Comparison of ENCODE assay signal across 1 cellular context in genomic region chr20:63624486-63624885, GRCh38.
A peak's percentile ranks its signal among the peaks of the same experiment; 100 is the strongest.
TF ChIP-seq lines count a peak whose summit lies in the region.

No MANE protein-coding gene starts in this region.

TF ChIP-seq in H1, 55 proteins besides CTCF, POLR2A, EP300 and RAD21:
- peak; percentile 97 for TF ChIP-seq CEBPB (IDR thresholded peaks at IDR 0.05; ENCODE audit: low read depth, low read length)
- TF ChIP-seq SIX5 (IDR thresholded peaks at IDR 0.05; ENCODE audit: low read depth, low read length) = no peak
- TF ChIP-seq, protein P1, sequence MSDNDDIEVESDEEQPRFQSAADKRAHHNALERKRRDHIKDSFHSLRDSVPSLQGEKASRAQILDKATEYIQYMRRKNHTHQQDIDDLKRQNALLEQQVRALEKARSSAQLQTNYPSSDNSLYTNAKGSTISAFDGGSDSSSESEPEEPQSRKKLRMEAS (IDR thresholded peaks at IDR 0.05) = no peak
- TF ChIP-seq PHF8 (conservative IDR thresholded peaks at IDR 0.05; ENCODE audit: low read depth, low read length) = no peak
- no peak for TF ChIP-seq CBX5 (IDR thresholded peaks at IDR 0.05; ENCODE audit: low read depth, low read length)
- no peak for TF ChIP-seq FOSL1 (IDR thresholded peaks at IDR 0.05; ENCODE audit: insufficient read depth, low read depth, low read length)
- no peak for TF ChIP-seq SIRT6 (IDR thresholded peaks at IDR 0.05; ENCODE audit: low read length)
TF ChIP-seq in H1: peak in this region for 1.
